19 cellular contexts compared by ENCODE assay signal in the genomic region with DNA sequence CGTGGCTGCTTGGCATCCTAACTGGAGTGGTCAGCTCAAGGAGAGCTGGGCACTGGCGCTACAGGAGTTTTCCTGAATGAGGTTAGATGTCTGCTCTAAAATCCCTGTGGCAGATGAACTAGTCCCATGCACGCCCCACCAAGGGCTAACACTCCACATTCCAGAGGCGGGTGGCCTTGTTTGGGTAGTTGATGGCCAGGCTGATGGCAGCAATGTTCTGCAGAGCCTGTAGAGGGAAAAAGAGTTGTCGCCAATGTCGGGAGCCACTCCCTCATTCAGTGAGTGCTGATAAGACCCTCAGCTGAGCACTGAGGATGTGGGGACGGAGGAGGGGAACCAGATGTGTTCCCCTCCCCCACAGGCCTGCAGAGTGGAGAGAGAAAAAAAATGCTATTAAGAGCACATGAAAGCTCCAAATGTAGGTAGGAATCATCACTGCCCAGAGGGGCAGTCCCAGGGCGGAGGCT. TPM values are rescaled to one million over a fixed set of nuclear protein-coding genes. Genes with fewer than 3 reads are reported as not detected.
DNase-seq lines count a peak whose midpoint lies in the region; ATAC-seq, FAIRE-seq and TF ChIP-seq lines count a peak whose summit lies in the region.
"Had no signal": no experiment of that assay in that cellular context is flagged by ENCODE, and none has a peak within 500 bp of the region (broad histone marks: within the 10 kb centered on the region; RNA-seq: fewer than 3 reads in every experiment).

No MANE protein-coding gene starts in this region.

- H3K4me1 ChIP-seq in mesendoderm (ENCODE audit: control insufficient read depth, low read depth, low read length) (peaks cover 3% of the 10 kb centered on the region), mesenchymal stem cell (ENCODE audit: control insufficient read depth, insufficient read depth, low read depth, low read length) (peaks cover 3% of the 10 kb centered on the region)
- H3K4me1 ChIP-seq: parathyroid adenoma had no signal

- H3K56ac ChIP-seq in mesendoderm (ENCODE audit: low read length) = no peak overlapping the region

- H2BK15ac ChIP-seq in mesendoderm (replicated peaks; ENCODE audit: low read depth) = no peak overlapping the region
- no peak overlapping the region for H2BK15ac ChIP-seq in mesenchymal stem cell (ENCODE audit: low read depth, poor library complexity, severe bottlenecking)

- CTCF ChIA-PET in activated naive CD4-positive, alpha-beta T cell treated with anti-CD3 and anti-CD28 coated beads, Interleukin-2, amount 10 ng/mL, durations not matched to agents 7 days and 5 days (lab: Charles Lee) = interaction anchor here (0.7 to 12.9 kb wide), 4 partner anchors 11 to 93 kb away, joined by 3 to 128 read pairs (median 3); a partner anchor contains a TSS
- CTCF ChIA-PET in WTC11 (lab: Charles Lee) = interaction anchor here (1.0 to 7.3 kb wide), 9 partner anchors 11 to 414 kb away, joined by 3 to 85 read pairs (median 6); a partner anchor contains a TSS

- H3K36me3 ChIP-seq in mesendoderm (ENCODE audit: control insufficient read depth, insufficient read depth, low read length) (peaks cover 4% of the 10 kb centered on the region), mesenchymal stem cell (ENCODE audit: control insufficient read depth in 1 of 2, insufficient read depth in 2 of 2, low read depth in 1 of 2, low read length in 2 of 2) (peaks cover 60 to 61% of the 10 kb centered on the region in 2 experiments)

- DNase-seq in activated naive CD4-positive, alpha-beta T cell treated with anti-CD3 and anti-CD28 coated beads, Interleukin-2, amount 50 U/mL, for 72 hours (ENCODE audit: low spot score in 2 of 2) = peak in 1 of 2 donors; percentile 40
- no peak for DNase-seq in activated naive CD4-positive, alpha-beta T cell treated with anti-CD3 and anti-CD28 coated beads, Interleukin-2, amount 10 ng/mL, durations not matched to agents 7 days and 5 days
- DNase-seq in WTC11 (ENCODE audit: low spot score) = no peak
- DNase-seq in mesendoderm = peak; percentile 91
- no peak for DNase-seq in mesenchymal stem cell
- no peak for DNase-seq in A172 (ENCODE audit: low spot score)
- DNase-seq in H54 (ENCODE audit: insufficient read length, low spot score) = no peak
- DNase-seq: activated CD4-positive, alpha-beta T cell treated with anti-CD3 and anti-CD28 coated beads, Interleukin-2, amount 50 U/mL, for 1 hour; activated naive CD8-positive, alpha-beta T cell treated with anti-CD3 and anti-CD28 coated beads for 36 hours; COR-L47; MM.1S; NCI-H1930; NCI-H510A; SIG-M5; small intestine had no signal

- H2BK5ac ChIP-seq in mesendoderm (ENCODE audit: low read length) = no peak overlapping the region
- no peak overlapping the region for H2BK5ac ChIP-seq in mesenchymal stem cell (ENCODE audit: low read depth, low read length, poor library complexity, severe bottlenecking)

- TF ChIP-seq CTCF in WTC11 (IDR thresholded peaks at IDR 0.05) = no peak

- H3K9ac ChIP-seq in mesendoderm (ENCODE audit: low read length) (no peak overlapping the region), mesenchymal stem cell (ENCODE audit: low read length) (no peak overlapping the region)
- H3K9ac ChIP-seq: parathyroid adenoma had no signal

- no peak overlapping the region for H4K91ac ChIP-seq in mesenchymal stem cell (ENCODE audit: low read length)

- no peaks in the 10 kb centered on the region for H3K79me1 ChIP-seq in mesendoderm (ENCODE audit: low read length)
- H3K79me1 ChIP-seq in mesenchymal stem cell (replicated peaks; ENCODE audit: low read length, poor library complexity, severe bottlenecking) = peaks cover 1% of the 10 kb centered on the region

- H3K27ac ChIP-seq in mesendoderm (ENCODE audit: low read depth, low read length) (no peak overlapping the region), mesenchymal stem cell (ENCODE audit: low read length, poor library complexity, severe bottlenecking) (no peak overlapping the region)
- H3K27ac ChIP-seq: parathyroid adenoma had no signal

- no peak overlapping the region for H4K5ac ChIP-seq in mesendoderm (ENCODE audit: low read length)

- H3K23ac ChIP-seq in mesendoderm (ENCODE audit: low read length) = no peak overlapping the region
- peak overlapping the region in 1 of 2 experiments; percentile 65 for H3K23ac ChIP-seq in mesenchymal stem cell (ENCODE audit: low read length in 2 of 2)

- H3K79me2 ChIP-seq in mesendoderm (ENCODE audit: control insufficient read depth, insufficient read depth, low read length) = no peaks in the 10 kb centered on the region
- H3K79me2 ChIP-seq: parathyroid adenoma had no signal

- H3K36me3 Mint-ChIP-seq in activated naive CD4-positive, alpha-beta T cell treated with anti-CD3 and anti-CD28 coated beads, Interleukin-2, amount 50 U/mL, for 72 hours = peaks cover 0 to 5% of the 10 kb centered on the region in 2 donors
- peaks cover 27% of the 10 kb centered on the region for H3K36me3 Mint-ChIP-seq in activated naive CD4-positive, alpha-beta T cell treated with anti-CD3 and anti-CD28 coated beads, Interleukin-2, amount 10 ng/mL, durations not matched to agents 7 days and 5 days
- H3K36me3 Mint-ChIP-seq in WTC11 = peaks cover 9% of the 10 kb centered on the region

- H3K4me2 ChIP-seq in mesendoderm (ENCODE audit: low read length) = no peak overlapping the region
- no peak overlapping the region for H3K4me2 ChIP-seq in mesenchymal stem cell (ENCODE audit: low read length, poor library complexity, severe bottlenecking)

- H3K18ac ChIP-seq in mesendoderm (ENCODE audit: low read length) (no peak overlapping the region), mesenchymal stem cell (ENCODE audit: low read depth in 1 of 2, low read length in 2 of 2) (no peak overlapping the region)

- peaks cover 6% of the 10 kb centered on the region for H3K4me1 Mint-ChIP-seq in activated naive CD4-positive, alpha-beta T cell treated with anti-CD3 and anti-CD28 coated beads, Interleukin-2, amount 10 ng/mL, durations not matched to agents 7 days and 5 days
- H3K4me1 Mint-ChIP-seq in WTC11 = peaks cover 19% of the 10 kb centered on the region

- no peak overlapping the region for H2BK12ac ChIP-seq in mesenchymal stem cell (ENCODE audit: low read length in 2 of 2)

- no peaks in the 10 kb centered on the region for H3K9me3 Mint-ChIP-seq in activated naive CD4-positive, alpha-beta T cell treated with anti-CD3 and anti-CD28 coated beads, Interleukin-2, amount 50 U/mL, for 72 hours
- no peaks in the 10 kb centered on the region for H3K9me3 Mint-ChIP-seq in activated naive CD4-positive, alpha-beta T cell treated with anti-CD3 and anti-CD28 coated beads, Interleukin-2, amount 10 ng/mL, durations not matched to agents 7 days and 5 days
- H3K9me3 Mint-ChIP-seq in WTC11 = no peaks in the 10 kb centered on the region
- H3K9me3 Mint-ChIP-seq: activated naive CD8-positive, alpha-beta T cell treated with anti-CD3 and anti-CD28 coated beads for 36 hours; brain had no signal

- H3K4me3 Mint-ChIP-seq in activated naive CD4-positive, alpha-beta T cell treated with anti-CD3 and anti-CD28 coated beads, Interleukin-2, amount 10 ng/mL, durations not matched to agents 7 days and 5 days = no peak overlapping the region
- no peak overlapping the region for H3K4me3 Mint-ChIP-seq in WTC11
- H3K4me3 Mint-ChIP-seq: activated naive CD8-positive, alpha-beta T cell treated with anti-CD3 and anti-CD28 coated beads for 36 hours; brain had no signal

- H3K14ac ChIP-seq in mesenchymal stem cell (ENCODE audit: low read length in 2 of 2) = no peak overlapping the region

- TF ChIP-seq POLR2A in H54 (IDR thresholded peaks at IDR 0.05; ENCODE audit: low read depth, low read length) = no peak

- no CpG with 5 or more reads among the region's 8 CpGs for WGBS in mesendoderm (ENCODE audit: extremely low coverage, insufficient coverage, low lambda C conversion rate)
- 66% methylated on average over 8 of the region's 8 CpGs for WGBS in mesenchymal stem cell

- POLR2A ChIA-PET in WTC11 (lab: Charles Lee) = interaction anchor here (1.2 kb wide), 1 partner anchor 13 kb away, joined by 3 read pairs; no protein-coding TSS in a partner anchor

- peak overlapping the region; percentile 20 to 54 for H3K27ac Mint-ChIP-seq in activated naive CD4-positive, alpha-beta T cell treated with anti-CD3 and anti-CD28 coated beads, Interleukin-2, amount 50 U/mL, for 72 hours
- no peak overlapping the region for H3K27ac Mint-ChIP-seq in activated naive CD4-positive, alpha-beta T cell treated with anti-CD3 and anti-CD28 coated beads, Interleukin-2, amount 10 ng/mL, durations not matched to agents 7 days and 5 days
- H3K27ac Mint-ChIP-seq in WTC11 = peak overlapping the region; percentile 67
- H3K27ac Mint-ChIP-seq: activated naive CD8-positive, alpha-beta T cell treated with anti-CD3 and anti-CD28 coated beads for 36 hours had no signal

- no peak overlapping the region for H2BK120ac ChIP-seq in mesendoderm (ENCODE audit: low read depth, low read length)
- H2BK120ac ChIP-seq in mesenchymal stem cell (ENCODE audit: low read depth, low read length) = no peak overlapping the region

- H3K27me3 ChIP-seq in mesendoderm (ENCODE audit: insufficient read depth, low read length, poor library complexity) (no peaks in the 10 kb centered on the region), mesenchymal stem cell (ENCODE audit: control insufficient read depth in 1 of 2, insufficient read depth in 1 of 2, low read length in 2 of 2) (no peaks in the 10 kb centered on the region)

- FAIRE-seq in H54 (lab: Jason Lieb, UNC) = no peak
- FAIRE-seq: islet of Langerhans, small intestine had no signal

- H3K9me3 ChIP-seq in mesenchymal stem cell (ENCODE audit: control insufficient read depth, low read length) = no peaks in the 10 kb centered on the region

- H3K27me3 Mint-ChIP-seq in activated naive CD4-positive, alpha-beta T cell treated with anti-CD3 and anti-CD28 coated beads, Interleukin-2, amount 10 ng/mL, durations not matched to agents 7 days and 5 days = no peaks in the 10 kb centered on the region
- no peaks in the 10 kb centered on the region for H3K27me3 Mint-ChIP-seq in WTC11 (ENCODE audit: low read depth)
- H3K27me3 Mint-ChIP-seq: activated naive CD8-positive, alpha-beta T cell treated with anti-CD3 and anti-CD28 coated beads for 36 hours; brain had no signal

- no peak for ATAC-seq in activated naive CD4-positive, alpha-beta T cell treated with anti-CD3 and anti-CD28 coated beads, Interleukin-2, amount 50 U/mL, for 72 hours
- ATAC-seq in WTC11 (no peak), GM18873 (IDR thresholded peaks at IDR 0.05; ENCODE audit: low FRiP score, unreplicated experiment) (no peak)

- no peak overlapping the region for H3K4ac ChIP-seq in mesendoderm (ENCODE audit: low read depth, low read length)
- H3K4ac ChIP-seq in mesenchymal stem cell (ENCODE audit: low read depth in 1 of 2, low read length in 2 of 2) = no peak overlapping the region

- H4K8ac ChIP-seq in mesendoderm (ENCODE audit: low read depth, low read length) = no peak overlapping the region
- no peak overlapping the region for H4K8ac ChIP-seq in mesenchymal stem cell (ENCODE audit: low read length)

- H2AK5ac ChIP-seq in mesendoderm (ENCODE audit: low read length) (no peak overlapping the region), mesenchymal stem cell (ENCODE audit: low read length, severe bottlenecking) (no peak overlapping the region)

- no peak overlapping the region for H3K4me3 ChIP-seq in mesendoderm (ENCODE audit: low read length)
- H3K4me3 ChIP-seq in mesenchymal stem cell (ENCODE audit: insufficient read depth in 1 of 2, low read depth in 1 of 2, low read length in 2 of 2) = no peak overlapping the region

- H2AFZ ChIP-seq in mesenchymal stem cell (ENCODE audit: low read depth, low read length) = no peak overlapping the region
- H2AFZ ChIP-seq: parathyroid adenoma had no signal

RNA-seq across cellular contexts. Expression of a gene that starts 42.5 kb away (rescaled TPM):
- 100 to 1,000 TPM in 1 of 2 donors, 10 to 100 TPM in 1; 83.0 to 110 TPM for total RNA-seq in activated naive CD4-positive, alpha-beta T cell treated with anti-CD3 and anti-CD28 coated beads, Interleukin-2, amount 50 U/mL, for 72 hours
- total RNA-seq in WTC11 (2021) = 35.6 to 39.1 TPM (median 37.8 TPM) in 3 replicates
- 7.6 TPM for polyA plus RNA-seq in mesendoderm (2013, experiment 1 of 2)
- 7.5 TPM for polyA plus RNA-seq in mesendoderm (2013, experiment 2 of 2)
- 1.7 TPM for polyA plus RNA-seq in mesenchymal stem cell (2013, experiment 1 of 2)
- 1.5 TPM for polyA plus RNA-seq in mesenchymal stem cell (2013, experiment 2 of 2)
- total RNA-seq in A172 (2014; rRNA removed; shearing (Covaris generic)) = 1.3 and 5.8 TPM in 2 replicates
